In the genomic region with DNA sequence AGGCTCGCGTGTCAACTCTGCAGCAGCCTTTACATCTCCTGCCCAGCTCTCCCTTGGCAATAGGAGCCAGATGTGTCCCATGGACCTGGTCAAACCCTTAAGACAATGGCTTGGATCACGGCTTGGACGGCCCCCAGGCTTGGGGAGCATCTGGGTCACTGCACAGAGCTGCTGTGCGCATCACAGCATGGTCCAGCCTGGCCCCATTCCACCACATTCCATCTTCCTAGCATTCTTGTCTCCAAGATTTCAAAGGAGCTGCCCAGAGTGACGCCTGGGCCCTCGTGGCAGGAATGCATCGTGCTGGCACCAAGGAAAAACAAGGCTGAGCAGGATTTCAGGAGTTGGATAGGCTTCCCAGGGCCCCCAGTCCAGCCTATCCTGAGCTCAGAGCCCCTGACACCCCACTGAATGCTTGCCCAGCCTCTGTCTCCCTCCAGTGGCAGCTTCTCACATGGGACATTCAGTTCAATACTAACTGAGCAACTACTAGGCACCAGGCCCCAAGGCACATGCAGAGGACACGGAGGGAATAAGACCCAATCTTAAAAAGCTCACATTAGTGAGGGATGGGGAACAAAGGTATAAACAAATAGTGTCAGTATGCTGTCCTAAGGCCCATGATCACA, we compare ENCODE assay signal across 8 cellular contexts. TPM values are rescaled to one million over a fixed set of nuclear protein-coding genes. Genes with fewer than 3 reads are reported as not detected.
DNase-seq lines count a peak whose midpoint lies in the region; ATAC-seq and FAIRE-seq lines count a peak whose summit lies in the region.

No MANE protein-coding gene starts in this region.

- peaks cover 12% of the 10 kb centered on the region for H3K36me3 Mint-ChIP-seq in effector memory CD8-positive, alpha-beta T cell (ENCODE audit: insufficient read depth)

- WGBS in neuronal stem cell (ENCODE audit: extremely low coverage in 2 of 2, insufficient read length in 2 of 2, insufficient replicate concordance in 1 of 2), 2 donors: no CpG with 5 or more reads among the region's 9 CpGs

- no peak overlapping the region for H3K9ac ChIP-seq in neuronal stem cell (ENCODE audit: low read depth, low read length, poor library complexity)

- H3K27ac Mint-ChIP-seq in effector memory CD8-positive, alpha-beta T cell: peak overlapping the region; percentile 97 to 100

- H2BK12ac ChIP-seq in neuronal stem cell (ENCODE audit: low read length): no peak overlapping the region

- peak overlapping the region; percentile 9 for H3K14ac ChIP-seq in neuronal stem cell (ENCODE audit: low read length)

- peaks cover 29 to 33% of the 10 kb centered on the region in 2 donors for H3K4me1 ChIP-seq in neuronal stem cell (ENCODE audit: control insufficient read depth in 2 of 2, insufficient read depth in 1 of 2, low read depth in 1 of 2, low read length in 2 of 2)

- H2AK5ac ChIP-seq in neuronal stem cell (ENCODE audit: low read depth, low read length): peak overlapping the region; percentile 38

- H3K27me3 ChIP-seq in neuronal stem cell (ENCODE audit: control insufficient read depth in 3 of 3, insufficient read depth in 3 of 3, low read depth in 1 of 3, low read length in 3 of 3): no peaks in the 10 kb centered on the region

- peak overlapping the region; percentile 31 for H3K4ac ChIP-seq in neuronal stem cell (ENCODE audit: low read length)

- no peaks in the 10 kb centered on the region for H3K9me3 Mint-ChIP-seq in effector memory CD8-positive, alpha-beta T cell

- peak overlapping the region; percentile 35 for H2BK120ac ChIP-seq in neuronal stem cell (ENCODE audit: low read depth, low read length)

- no peaks in the 10 kb centered on the region for H3K9me3 ChIP-seq in neuronal stem cell (replicated peaks in 1 of 2; ENCODE audit: control insufficient read depth in 2 of 2, insufficient read depth in 1 of 2, low read depth in 1 of 2, low read length in 2 of 2)

- H3K27ac ChIP-seq in neuronal stem cell (replicated peaks; ENCODE audit: low read length): no peak overlapping the region

- no peak for ATAC-seq in effector memory CD8-positive, alpha-beta T cell (replicated peaks)
- ATAC-seq in HG03571 (IDR thresholded peaks at IDR 0.05; ENCODE audit: unreplicated experiment): no peak

- FAIRE-seq in RCC 7860 (lab: Jason Lieb, UNC): no peak

- peak overlapping the region; percentile 69 to 77 for H3K4me3 Mint-ChIP-seq in effector memory CD8-positive, alpha-beta T cell

- H3K36me3 ChIP-seq in neuronal stem cell (replicated peaks in 1 of 2; ENCODE audit: control insufficient read depth in 2 of 2, insufficient read depth in 2 of 2, low read length in 2 of 2): peaks cover 0 to 26% of the 10 kb centered on the region in 2 donors

- H3K4me1 Mint-ChIP-seq in effector memory CD8-positive, alpha-beta T cell (ENCODE audit: low read depth in 2 of 2): peaks cover 50% of the 10 kb centered on the region in 2 donors

- peak overlapping the region; percentile 17 for H2BK5ac ChIP-seq in neuronal stem cell (ENCODE audit: low read length)

- peak overlapping the region; percentile 67 for H3K18ac ChIP-seq in neuronal stem cell (ENCODE audit: low read length)

- no peak overlapping the region for H4K91ac ChIP-seq in neuronal stem cell (ENCODE audit: low read depth, low read length, poor library complexity)

- H2BK15ac ChIP-seq in neuronal stem cell (ENCODE audit: low read length): no peak overlapping the region

- H2AFZ ChIP-seq in neuronal stem cell (ENCODE audit: low read length): no peak overlapping the region

- H3K23ac ChIP-seq in neuronal stem cell (ENCODE audit: low read depth, low read length, poor library complexity): peak overlapping the region; percentile 21

- no peaks in the 10 kb centered on the region for H3K27me3 Mint-ChIP-seq in effector memory CD8-positive, alpha-beta T cell

- H3K79me1 ChIP-seq in neuronal stem cell (ENCODE audit: low read depth, low read length): no peaks in the 10 kb centered on the region

- no peak overlapping the region for H3K4me3 ChIP-seq in neuronal stem cell (ENCODE audit: low read length in 2 of 2)

- DNase-seq in SKM-1 treated with dmso at 0.1 percent for 144 hours (lab: John Stamatoyannopoulos, UW; ENCODE audit: unreplicated experiment): peak; percentile 20
- DNase-seq in SKM-1 (lab: John Stamatoyannopoulos, UW; ENCODE audit: unreplicated experiment): no peak
- peak; percentile 8 for DNase-seq in RCC 7860 (ENCODE audit: low spot score)
- DNase-seq in effector memory CD8-positive, alpha-beta T cell: no peak
- DNase-seq in neuronal stem cell (ENCODE audit: low spot score): no peak
- DNase-seq in NCI-H524 (lab: John Stamatoyannopoulos, UW): no peak
- DNase-seq in 8988T: no peak

- H4K8ac ChIP-seq in neuronal stem cell (ENCODE audit: low read depth, low read length): no peak overlapping the region

- H3K4me2 ChIP-seq in neuronal stem cell (ENCODE audit: insufficient read depth, low read length, poor library complexity, severe bottlenecking): no peak overlapping the region

RNA-seq across cellular contexts. Expression of a gene that starts 34.3 kb away (rescaled TPM):
- 3.4 TPM for polyA plus RNA-seq in neuronal stem cell (2013, experiment 1 of 2)
- polyA plus RNA-seq in neuronal stem cell (2013, experiment 2 of 2): 3.4 TPM

RNA-seq across cellular contexts. Expression of a gene that starts 36.7 kb away (rescaled TPM):
- polyA plus RNA-seq in neuronal stem cell (2013, experiment 1 of 2): 37.5 TPM
- 41.1 TPM for polyA plus RNA-seq in neuronal stem cell (2013, experiment 2 of 2)

RNA-seq across cellular contexts. Expression of a gene that starts 50.6 kb away (rescaled TPM):
- polyA plus RNA-seq in neuronal stem cell (2013, experiment 1 of 2): 3.8 TPM
- polyA plus RNA-seq in neuronal stem cell (2013, experiment 2 of 2): 4.4 TPM

Comparison
In these comparisons a context has a peak if more than half of its experiments do, and no peak if none do; other contexts are left out.
1. DNase-seq: peak in SKM-1 treated with dmso at 0.1 percent for 144 hours (single experiment) and RCC 7860 (single experiment); none in SKM-1 (single experiment), effector memory CD8-positive, alpha-beta T cell (0 of 3), neuronal stem cell (single experiment), NCI-H524 (0 of 2) and 8988T (single experiment).